ENCODE assay signal across 26 cellular contexts in genomic region chr7:130201796-130202195, GRCh38. TPM values are rescaled to one million over a fixed set of nuclear protein-coding genes. Genes with fewer than 3 reads are reported as not detected.
DNase-seq lines count a peak whose midpoint lies in the region; TF ChIP-seq lines count a peak whose summit lies in the region.
"Had no signal": no experiment of that assay in that cellular context is flagged by ENCODE, and none has a peak within 500 bp of the region (broad histone marks: within the 10 kb centered on the region; RNA-seq: fewer than 3 reads in every experiment).

No MANE protein-coding gene starts in this region.

- no peaks in the 10 kb centered on the region for H3K36me3 ChIP-seq in testis (ENCODE audit: low read depth, missing control alignments)
- H3K36me3 ChIP-seq in effector memory CD4-positive, alpha-beta T cell (ENCODE audit: control insufficient read depth, insufficient read depth, low read length) = peaks cover 21% of the 10 kb centered on the region
- H3K36me3 ChIP-seq: prostate gland had no signal

- H3K27ac ChIP-seq in testis = peak overlapping the region; percentile 12 to 56
- no peak overlapping the region for H3K27ac ChIP-seq in effector memory CD4-positive, alpha-beta T cell (ENCODE audit: insufficient read depth, low read length, poor library complexity, severe bottlenecking)
- H3K27ac ChIP-seq: C4-2B, prostate gland had no signal

- H3K4me3 ChIP-seq in testis = no peak overlapping the region
- H3K4me3 ChIP-seq in effector memory CD4-positive, alpha-beta T cell (ENCODE audit: insufficient read depth, low read depth, low read length, poor library complexity, severe bottlenecking) = no peak overlapping the region
- H3K4me3 ChIP-seq: prostate gland had no signal

- WGBS in testis, 2 donors = 57 to 62% methylated on average over 7 of the region's 7 CpGs

- H3K9me3 ChIP-seq in testis = no peaks in the 10 kb centered on the region
- H3K9me3 ChIP-seq in effector memory CD4-positive, alpha-beta T cell (ENCODE audit: control insufficient read depth, low read length) = no peaks in the 10 kb centered on the region
- H3K9me3 ChIP-seq: prostate gland had no signal

- no peak for TF ChIP-seq POLR2A in testis (IDR thresholded peaks at IDR 0.05)

- no peaks in the 10 kb centered on the region for H3K27me3 ChIP-seq in testis
- no peaks in the 10 kb centered on the region for H3K27me3 ChIP-seq in effector memory CD4-positive, alpha-beta T cell (replicated peaks; ENCODE audit: control insufficient read depth, insufficient read depth, low read length, poor library complexity, severe bottlenecking)

- H3K4me1 ChIP-seq in testis = peaks cover 5% of the 10 kb centered on the region
- H3K4me1 ChIP-seq in effector memory CD4-positive, alpha-beta T cell (ENCODE audit: control insufficient read depth, insufficient read depth, low read length, poor library complexity, severe bottlenecking) = peaks cover 5% of the 10 kb centered on the region
- H3K4me1 ChIP-seq: prostate gland had no signal

- no peak for TF ChIP-seq CTCF in testis (IDR thresholded peaks at IDR 0.05)

- peak in 2 of 3 experiments; percentile 49 to 83 for DNase-seq in NCI-H1417 (lab: John Stamatoyannopoulos, UW)
- DNase-seq in NCI-H1417 treated with DMSO at 0.1 percent for 48 hours (lab: John Stamatoyannopoulos, UW) = no peak
- DNase-seq in NCI-H2227 treated with DMSO at 0.1 percent for 48 hours (lab: John Stamatoyannopoulos, UW) = peak; percentile 93
- DNase-seq in left kidney (ENCODE audit: low read depth, low spot score) = peak; percentile 40
- peak; percentile 47 for DNase-seq in testis
- DNase-seq in C1 segment of cervical spinal cord (lab: John Stamatoyannopoulos, UW) = no peak
- no peak for DNase-seq in RPMI8226
- DNase-seq in effector memory CD4-positive, alpha-beta T cell = no peak
- DNase-seq: 8988T; activated CD4-positive, alpha-beta T cell treated with anti-CD3 and anti-CD28 coated beads, Interleukin-2, amount 50 U/mL, for 48 hours; anterior cingulate cortex; effector CD4-positive, alpha-beta T cell; hippocampal formation; NCI-H1694; NCI-H2171; NCI-H524; PC-3; Right ventricle myocardium superior; stimulated activated CD4-positive, alpha-beta T cell treated with anti-CD3 and anti-CD28 coated beads, Interleukin-12 subunit alpha, Interleukin-12 subunit beta, amount 100 ng/mL, for 4 hours; stimulated activated CD4-positive, alpha-beta T cell treated with anti-CD3 and anti-CD28 coated beads, Interleukin-4, amount 100 ng/mL, for 24 hours; trophoblast cell had no signal

- intact Hi-C loops in testis (cut with DNase I; ENCODE audit: low total_unique reads) = no loop called here

RNA-seq across cellular contexts. Expression of gene TMEM209, which starts 3.4 kb away (rescaled TPM):
- total RNA-seq in testis = 10 to 100 TPM; 28.4 to 37.5 TPM
- polyA plus RNA-seq in testis (ENCODE audit: insufficient read depth, low read depth, low replicate concordance) = 33.8 TPM

RNA-seq across cellular contexts. Expression of gene SSMEM1, which starts 5.9 kb away (rescaled TPM):
- 10 to 100 TPM; 17.8 to 34.8 TPM for total RNA-seq in testis
- 61.0 TPM for polyA plus RNA-seq in testis (ENCODE audit: insufficient read depth, low read depth, low replicate concordance)
- total RNA-seq: bronchial epithelial cell, H1, PC-3, Right ventricle myocardium superior, sciatic nerve had no signal
- polyA plus RNA-seq: H1 had no signal

Comparison
In these comparisons a context has a peak if more than half of its experiments do, and no peak if none do; other contexts are left out.
1. DNase-seq: peak in NCI-H1417 (2 of 3), NCI-H2227 treated with DMSO at 0.1 percent for 48 hours (single experiment), left kidney (single experiment) and testis (single experiment); none in NCI-H1417 treated with DMSO at 0.1 percent for 48 hours (single experiment), C1 segment of cervical spinal cord (0 of 14), RPMI8226 (single experiment) and effector memory CD4-positive, alpha-beta T cell (0 of 3).